8 cellular contexts compared by ENCODE assay signal in the genomic region with DNA sequence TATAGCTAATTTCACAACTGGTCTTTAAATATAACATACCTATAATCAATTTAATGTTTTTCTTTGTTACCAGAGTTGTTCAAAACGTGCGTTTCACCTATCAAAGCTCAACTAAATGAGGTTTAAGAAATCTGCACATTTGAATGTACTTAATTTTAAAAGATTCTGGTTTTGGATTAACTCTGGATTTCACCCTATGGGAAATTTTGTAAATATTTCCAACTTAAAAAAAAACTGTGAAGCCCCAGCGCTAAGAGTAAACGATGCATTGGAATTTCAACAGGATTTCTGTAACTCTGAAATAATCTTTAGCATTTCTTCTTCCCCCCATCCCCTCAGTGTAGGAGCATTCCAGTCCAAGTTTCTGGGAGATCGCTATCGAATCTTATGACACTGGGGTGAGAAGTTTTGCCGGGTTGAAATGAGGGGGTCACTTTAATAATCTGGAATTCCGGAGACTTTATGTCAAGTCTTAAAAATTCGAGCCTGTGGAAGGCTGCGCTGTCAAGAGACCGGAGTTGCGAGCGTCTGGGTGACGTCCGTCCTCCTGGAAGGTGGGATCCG. TPM values are rescaled to one million over a fixed set of nuclear protein-coding genes. Genes with fewer than 3 reads are reported as not detected.
A peak's percentile ranks its signal among the peaks of the same experiment; 100 is the strongest.
DNase-seq lines count a peak whose midpoint lies in the region; ATAC-seq, FAIRE-seq and TF ChIP-seq lines count a peak whose summit lies in the region.

No MANE protein-coding gene starts in this region.

- H3K27me3 Mint-ChIP-seq in CD8-positive, alpha-beta memory T cell, result peaks cover 5 to 8% of the 10 kb centered on the region in 2 donors

- no peaks in the 10 kb centered on the region for H3K9me2 ChIP-seq in PC-3 (replicated peaks; ENCODE audit: low read length)

- H3K4me3 ChIP-seq in CD8-positive, alpha-beta memory T cell (ENCODE audit: low read length), result peak overlapping the region; percentile 69
- peak overlapping the region; percentile 88 for H3K4me3 ChIP-seq in PC-3 (ENCODE audit: low read length)
- peak overlapping the region; percentile 80 to 88 (median 85) for H3K4me3 ChIP-seq in endothelial cell of umbilical vein (replicated peaks in 1 of 3; ENCODE audit: insufficient read depth in 1 of 3, low read depth in 1 of 3, low read length in 3 of 3)
- H3K4me3 ChIP-seq in osteoblast (ENCODE audit: insufficient read depth, low read length), result peak overlapping the region; percentile 89

- DNase-seq in CD8-positive, alpha-beta memory T cell, result no peak
- DNase-seq in PC-3 (no peak), endothelial cell of umbilical vein (ENCODE audit: low read depth, low spot score) (peak; percentile 9), osteoblast (ENCODE audit: insufficient read length, low spot score, missing footprints) (no peak), SHP77 (lab: John Stamatoyannopoulos, UW) (no peak), HPDE6-E6E7 (ENCODE audit: extremely low spot score) (no peak)
- DNase-seq in stimulated activated naive CD4-positive, alpha-beta T cell (lab: John Stamatoyannopoulos, UW), result no peak

- CTCF ChIA-PET in CD8-positive, alpha-beta memory T cell (lab: Charles Lee), result interaction anchor here (1.5 to 1.7 kb wide), 2 partner anchors 22 to 60 kb away, joined by 3 to 4 read pairs; no protein-coding TSS in a partner anchor
- CTCF ChIA-PET in PC-3 (lab: Charles Lee) (no interaction called here), endothelial cell of umbilical vein (lab: Charles Lee) (interaction anchor here (1.0 to 4.4 kb wide), 4 partner anchors 22 to 380 kb away, joined by 3 to 41 read pairs (median 13); no protein-coding TSS in a partner anchor)

- no peaks in the 10 kb centered on the region for H3K9me1 ChIP-seq in endothelial cell of umbilical vein (replicated peaks; ENCODE audit: control insufficient read depth, extremely low read depth, insufficient read depth, low read length)

- peak; percentile 77 for FAIRE-seq in endothelial cell of umbilical vein (lab: Jason Lieb, UNC)

- intact Hi-C loops in PC-3 (cut with micrococcal nuclease), result loop anchor here (5.0 to 10.0 kb wide), 5 partner anchors 84 to 384 kb away; a partner anchor contains a TSS
- intact Hi-C loops in endothelial cell of umbilical vein (cut with micrococcal nuclease), result loop anchor here (1.0 to 2.0 kb wide), 2 partner anchors 283 to 380 kb away; a partner anchor contains a TSS

- no peaks in the 10 kb centered on the region for H3K36me3 ChIP-seq in CD8-positive, alpha-beta memory T cell (ENCODE audit: insufficient read depth, low read length)
- H3K36me3 ChIP-seq in PC-3 (ENCODE audit: low read depth, low read length), result no peaks in the 10 kb centered on the region
- no peaks in the 10 kb centered on the region for H3K36me3 ChIP-seq in endothelial cell of umbilical vein (ENCODE audit: control insufficient read depth in 2 of 2, extremely low read depth in 1 of 2, insufficient read depth in 2 of 2, low read length in 2 of 2)
- H3K36me3 ChIP-seq in osteoblast (ENCODE audit: insufficient read depth, low read length), result no peaks in the 10 kb centered on the region

- peaks cover 13% of the 10 kb centered on the region for H3K4me1 ChIP-seq in CD8-positive, alpha-beta memory T cell (ENCODE audit: insufficient read depth, low read length)
- H3K4me1 ChIP-seq in PC-3 (ENCODE audit: insufficient read depth, low read length), result peaks cover 15% of the 10 kb centered on the region
- peaks cover 7% of the 10 kb centered on the region for H3K4me1 ChIP-seq in endothelial cell of umbilical vein (ENCODE audit: control insufficient read depth, extremely low read depth, insufficient read depth, low read length)
- peaks cover 5% of the 10 kb centered on the region for H3K4me1 ChIP-seq in osteoblast (ENCODE audit: insufficient read depth, low read length)

- peaks cover 0 to 10% (median 6%) of the 10 kb centered on the region in 3 donors for H3K36me3 Mint-ChIP-seq in CD8-positive, alpha-beta memory T cell

- H3K27me3 ChIP-seq in CD8-positive, alpha-beta memory T cell (ENCODE audit: insufficient read depth, low read length, poor library complexity, severe bottlenecking), result no peaks in the 10 kb centered on the region
- H3K27me3 ChIP-seq in PC-3 (ENCODE audit: low read length) (no peaks in the 10 kb centered on the region), endothelial cell of umbilical vein (ENCODE audit: control insufficient read depth in 2 of 2, insufficient read depth in 2 of 2, low read length in 2 of 2) (no peaks in the 10 kb centered on the region), osteoblast (ENCODE audit: insufficient read depth, low read length) (no peaks in the 10 kb centered on the region)

- TF ChIP-seq CTCF in PC-3 (conservative IDR thresholded peaks at IDR 0.05; ENCODE audit: low read depth, low read length) (no peak), endothelial cell of umbilical vein (IDR thresholded peaks at IDR 0.05; ENCODE audit: extremely low read depth in 1 of 2, insufficient read depth in 1 of 2, low read depth in 1 of 2, low read length in 2 of 2) (no peak), osteoblast (IDR thresholded peaks at IDR 0.05; ENCODE audit: extremely low read depth, low read depth, low read length) (no peak)

- TF ChIP-seq POLR2A in endothelial cell of umbilical vein (IDR thresholded peaks at IDR 0.05; ENCODE audit: low read depth, low read length), result no peak

- H3K79me2 ChIP-seq in PC-3 (ENCODE audit: low read length), result peaks cover 42% of the 10 kb centered on the region
- H3K79me2 ChIP-seq in endothelial cell of umbilical vein (ENCODE audit: control insufficient read depth, insufficient read depth, low read length), result peaks cover 37% of the 10 kb centered on the region
- peaks cover 37% of the 10 kb centered on the region for H3K79me2 ChIP-seq in osteoblast (ENCODE audit: insufficient read depth, low read length)

- peak overlapping the region; percentile 93 for H3K9ac ChIP-seq in PC-3 (ENCODE audit: low read length)
- peak overlapping the region; percentile 71 for H3K9ac ChIP-seq in endothelial cell of umbilical vein (replicated peaks; ENCODE audit: extremely low read depth, insufficient read depth, low read length)

- peaks cover 28 to 45% (median 41%) of the 10 kb centered on the region in 3 donors for H3K4me1 Mint-ChIP-seq in CD8-positive, alpha-beta memory T cell

- H3K4me2 ChIP-seq in PC-3 (ENCODE audit: low read length) (peak overlapping the region; percentile 96), endothelial cell of umbilical vein (ENCODE audit: insufficient read depth, low read length) (peak overlapping the region; percentile 99), osteoblast (ENCODE audit: insufficient read depth, low read length) (peak overlapping the region; percentile 83)

- H3K9me3 Mint-ChIP-seq in CD8-positive, alpha-beta memory T cell, result peaks cover 0 to 3% (median 0%) of the 10 kb centered on the region in 5 donors

- peak overlapping the region; percentile 78 to 97 (median 88) for H3K27ac Mint-ChIP-seq in CD8-positive, alpha-beta memory T cell

- ATAC-seq in PC-3 (no peak), HG02884 (IDR thresholded peaks at IDR 0.05; ENCODE audit: unreplicated experiment) (no peak)

- BruUV-seq in PC-3 (replicated peaks; lab: Mats Ljungman, UMichigan) (TSS peak; percentile 74), endothelial cell of umbilical vein (replicated peaks; lab: Mats Ljungman, UMichigan) (no TSS peak)

- dilution Hi-C loops in endothelial cell of umbilical vein (cut with MboI; ENCODE audit: extremely low pct_ligation_motif_present, low sequenced_read_pairs), result no loop called here

- H3F3A ChIP-seq in PC-3 (ENCODE audit: low read length, unreplicated experiment), result no peaks in the 10 kb centered on the region

- no peaks in the 10 kb centered on the region for H3K9me3 ChIP-seq in CD8-positive, alpha-beta memory T cell (ENCODE audit: low read length)
- no peaks in the 10 kb centered on the region for H3K9me3 ChIP-seq in PC-3 (ENCODE audit: low read length)
- no peaks in the 10 kb centered on the region for H3K9me3 ChIP-seq in endothelial cell of umbilical vein (replicated peaks; ENCODE audit: control insufficient read depth, insufficient read depth, low read length)
- H3K9me3 ChIP-seq in osteoblast (ENCODE audit: low read depth, low read length), result no peaks in the 10 kb centered on the region

- POLR2A ChIA-PET in CD8-positive, alpha-beta memory T cell (lab: Charles Lee), result no interaction called here
- POLR2A ChIA-PET in PC-3 (lab: Charles Lee; ENCODE audit: unreplicated experiment) (interaction anchor here (0.6 kb wide), 1 partner anchor 48 kb away, joined by 3 read pairs; no protein-coding TSS in a partner anchor), endothelial cell of umbilical vein (lab: Charles Lee) (interaction anchor here (0.8 kb wide), 1 partner anchor 10 kb away, joined by 3 read pairs; no protein-coding TSS in a partner anchor)

- peak overlapping the region; percentile 86 to 98 (median 94) for H3K4me3 Mint-ChIP-seq in CD8-positive, alpha-beta memory T cell

- H4K20me1 ChIP-seq in PC-3 (ENCODE audit: low read length), result 0 out of 2 replicates have a peak, but pooled peaks cover 11% of the 10 kb centered on the region
- H4K20me1 ChIP-seq in endothelial cell of umbilical vein (replicated peaks; ENCODE audit: control insufficient read depth, extremely low read depth, insufficient read depth, low read length), result peaks cover 4% of the 10 kb centered on the region
- no peaks in the 10 kb centered on the region for H4K20me1 ChIP-seq in osteoblast (ENCODE audit: insufficient read depth, low read length)

- H3K27ac ChIP-seq in CD8-positive, alpha-beta memory T cell (ENCODE audit: low read depth, low read length), result peak overlapping the region; percentile 71
- H3K27ac ChIP-seq in PC-3 (ENCODE audit: low read length), result peak overlapping the region; percentile 82
- peak overlapping the region; percentile 59 for H3K27ac ChIP-seq in endothelial cell of umbilical vein (ENCODE audit: insufficient read depth, low read depth, low read length)
- H3K27ac ChIP-seq in osteoblast (ENCODE audit: low read depth, low read length), result peak overlapping the region; percentile 78

- H2AFZ ChIP-seq in PC-3 (ENCODE audit: low read length) (peak overlapping the region; percentile 62), endothelial cell of umbilical vein (ENCODE audit: low read depth, low read length) (peak overlapping the region; percentile 94), osteoblast (ENCODE audit: low read length) (peak overlapping the region; percentile 72)

TF ChIP-seq in endothelial cell of umbilical vein, 7 proteins besides CTCF, POLR2A, EP300 and RAD21 (continues in another document):
- TF ChIP-seq GATA2 (IDR thresholded peaks at IDR 0.05; ENCODE audit: insufficient read depth, insufficient read length, low read depth, low read length), result peak; percentile 65

RNA-seq across cellular contexts. Expression of a gene that starts 0.6 kb away (rescaled TPM):
- 10 to 100 TPM; 43.5 to 46.2 TPM for total RNA-seq in CD8-positive, alpha-beta memory T cell
- polyA plus RNA-seq in CD8-positive, alpha-beta memory T cell, result 13.0 TPM
- total RNA-seq in PC-3 (2014; rRNA removed) (24.9 and 27.9 TPM in 2 replicates), endothelial cell of umbilical vein (32.2 and 42.3 TPM in 2 replicates), osteoblast (31.1 and 36.8 TPM in 2 replicates)
- 7.2 and 10.8 TPM in 2 replicates for polyA plus RNA-seq in endothelial cell of umbilical vein
- 9.2 and 11.1 TPM in 2 replicates for polyA plus RNA-seq in endothelial cell of umbilical vein (2011; cell fraction: cytosol; rRNA removed)
- 45.7 and 57.4 TPM in 2 replicates for polyA plus RNA-seq in endothelial cell of umbilical vein (2011; cell fraction: nucleus; rRNA removed)
- polyA plus RNA-seq in endothelial cell of umbilical vein (2012), result 12.8 and 16.1 TPM in 2 replicates
- 29.3 and 45.7 TPM in 2 replicates for polyA minus RNA-seq in endothelial cell of umbilical vein
- 6.6 TPM for polyA minus RNA-seq in endothelial cell of umbilical vein (2011; cell fraction: cytosol; rRNA and poly(A)+ RNA removed)
- 83.8 and 105 TPM in 2 replicates for polyA minus RNA-seq in endothelial cell of umbilical vein (2011; cell fraction: nucleus; rRNA and poly(A)+ RNA removed)
